Comparison of ENCODE assay signal across 9 cellular contexts in the genomic region with DNA sequence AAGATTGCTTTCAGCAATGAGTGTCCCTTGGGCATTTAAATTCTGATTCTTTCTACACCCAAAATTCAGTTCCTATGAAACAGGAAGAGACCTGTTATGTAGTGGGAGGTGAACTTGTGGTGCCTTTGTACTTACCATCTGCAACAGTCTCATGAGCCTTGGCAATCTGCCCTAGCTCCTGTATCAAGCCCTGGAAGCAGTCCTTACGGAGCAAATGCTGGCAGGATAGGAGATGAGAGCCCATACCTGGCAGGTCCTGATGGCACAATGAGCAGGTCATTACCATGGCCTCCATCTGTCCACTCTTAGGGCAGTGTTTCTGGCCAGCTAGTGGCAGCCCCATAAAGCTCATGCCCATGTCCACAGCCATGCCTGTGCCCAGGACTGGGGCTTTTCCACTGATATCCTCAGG. TPM values are rescaled to one million over a fixed set of nuclear protein-coding genes. Genes with fewer than 3 reads are reported as not detected.
DNase-seq lines count a peak whose midpoint lies in the region; ATAC-seq, FAIRE-seq and TF ChIP-seq lines count a peak whose summit lies in the region.
"Had no signal": no experiment of that assay in that cellular context is flagged by ENCODE, and none has a peak within 500 bp of the region (broad histone marks: within the 10 kb centered on the region; RNA-seq: fewer than 3 reads in every experiment).

No MANE protein-coding gene starts in this region.

- peak overlapping the region; percentile 45 for H3K4me2 ChIP-seq in A549

- H3K36me3 ChIP-seq in muscle layer of duodenum (ENCODE audit: control insufficient read depth in 1 of 2, insufficient read depth in 2 of 2, low read length in 2 of 2), result peaks cover 0 to 4% of the 10 kb centered on the region in 2 donors

- no peaks in the 10 kb centered on the region for H3K9me3 Mint-ChIP-seq in natural killer cell
- H3K9me3 Mint-ChIP-seq: memory B cell had no signal

- H3K4me1 Mint-ChIP-seq in natural killer cell, result no peaks in the 10 kb centered on the region
- H3K4me1 Mint-ChIP-seq: memory B cell had no signal

- H3K4me1 ChIP-seq in A549 (peaks cover 16% of the 10 kb centered on the region), muscle layer of duodenum (ENCODE audit: control insufficient read depth in 1 of 2, insufficient read depth in 2 of 2, low read length in 2 of 2) (peaks cover 7 to 9% of the 10 kb centered on the region in 2 donors)

- peaks cover 15% of the 10 kb centered on the region for H3K36me3 Mint-ChIP-seq in natural killer cell

- H3K4me3 ChIP-seq in A549 (no peak overlapping the region), coronary artery (no peak overlapping the region), muscle layer of duodenum (ENCODE audit: low read depth in 1 of 2, low read length in 2 of 2) (peak overlapping the region in 1 of 2 donors; percentile 2)

- FAIRE-seq in A549 (lab: Jason Lieb, UNC), result no peak
- FAIRE-seq in frontal cortex (lab: Jason Lieb, UNC), result no peak

- TF ChIP-seq RAD21 in A549 (conservative IDR thresholded peaks at IDR 0.05 in 1 of 2, IDR thresholded peaks at IDR 0.05 in 1 of 2), result no peak

- H3K27ac ChIP-seq in A549 (peak overlapping the region; percentile 54 to 74; a peak in 5 of 6 replicates), coronary artery (peak overlapping the region; percentile 43 to 83), muscle layer of duodenum (ENCODE audit: low read length) (peak overlapping the region; percentile 55)

- H3K9me3 ChIP-seq in A549, result no peaks in the 10 kb centered on the region
- H3K9me3 ChIP-seq in muscle layer of duodenum (ENCODE audit: control insufficient read depth in 1 of 2, low read length in 2 of 2), result no peaks in the 10 kb centered on the region

- TF ChIP-seq POLR2A in A549 (IDR thresholded peaks at IDR 0.05; ENCODE audit: low read length), result no peak

- no peak for TF ChIP-seq EP300 in A549 (IDR thresholded peaks at IDR 0.05)

- peak; percentile 63 to 69 for ATAC-seq in A549
- ATAC-seq in left colon, result no peak
- no peak for ATAC-seq in natural killer cell
- ATAC-seq in HG03457 (IDR thresholded peaks at IDR 0.05; ENCODE audit: unreplicated experiment), result no peak

- no peaks in the 10 kb centered on the region for H3K27me3 ChIP-seq in muscle layer of duodenum (ENCODE audit: low read depth, low read length)

- H3K27me3 Mint-ChIP-seq in natural killer cell (ENCODE audit: low read depth in 2 of 2), result no peaks in the 10 kb centered on the region
- H3K27me3 Mint-ChIP-seq: memory B cell had no signal

- no peak overlapping the region for H3K4me3 Mint-ChIP-seq in natural killer cell
- H3K4me3 Mint-ChIP-seq: memory B cell had no signal

- TF ChIP-seq CTCF in A549 (IDR thresholded peaks at IDR 0.05) (no peak), coronary artery (IDR thresholded peaks at IDR 0.05) (no peak), natural killer cell (IDR thresholded peaks at IDR 0.05) (no peak)

- POLR2A ChIA-PET in A549 (lab: Yijun Ruan, JAX), result interaction anchor here (1.2 to 1.5 kb wide), 2 partner anchors 11 to 17 kb away, joined by 4 to 15 read pairs; partner anchors contain the start of genes RPL27A and TRIM66

- CTCF ChIA-PET in A549 (lab: Yijun Ruan, JAX), result interaction anchor here (1.0 to 1.2 kb wide), 3 partner anchors 9 to 34 kb away, joined by 3 to 5 read pairs (median 3); no protein-coding TSS in a partner anchor

- 13% methylated on average over 1 of the region's 1 CpG for WGBS in A549 (ENCODE audit: missing lambda C conversion rate)

- intact Hi-C loops in left colon (cut with DNase I, micrococcal nuclease), result no loop called here
- intact Hi-C loops in natural killer cell (cut with micrococcal nuclease), result no loop called here

- DNase-seq in A549 (ENCODE audit: low read depth in 1 of 2, low spot score in 1 of 2) (no peak), NCI-H2081 (lab: John Stamatoyannopoulos, UW) (peak; percentile 71 to 89), coronary artery (ENCODE audit: low spot score) (no peak), left colon (no peak), frontal cortex (ENCODE audit: low spot score in 2 of 2) (no peak), natural killer cell (no peak)

- H3K27ac Mint-ChIP-seq in natural killer cell, result no peak overlapping the region
- H3K27ac Mint-ChIP-seq: memory B cell had no signal

TF ChIP-seq in A549, 52 proteins besides CTCF, POLR2A, EP300 and RAD21:
- TF ChIP-seq POLR2AphosphoS2 (conservative IDR thresholded peaks at IDR 0.05; ENCODE audit: low read length) (no peak), TFCP2L1 (CRISPR knock-in tag; IDR thresholded peaks at IDR 0.05) (no peak), CHD2 (IDR thresholded peaks at IDR 0.05; ENCODE audit: low read length, partially characterized antibody) (no peak)

RNA-seq across cellular contexts. Expression of gene TRIM66, which starts 10.8 kb away (rescaled TPM):
- polyA plus RNA-seq in A549 (2011; rRNA removed) (7.7 and 9.8 TPM in 2 replicates), A549 (2017; fragmentation: RNase III; extraction: RNeasy Plus Mini Kit Qiagen cat#74134 plus additional on column Dnase treatment) (2.5 to 3.3 TPM (median 3.0 TPM) in 3 replicates)
- 2.9 and 3.5 TPM in 2 replicates for polyA plus RNA-seq in A549 (2012; cell fraction: cytosol; rRNA removed)
- 16.9 and 21.1 TPM in 2 replicates for polyA plus RNA-seq in A549 (2012; cell fraction: nucleus; rRNA removed)
- polyA minus RNA-seq in A549 (2011; rRNA and poly(A)+ RNA removed), result 8.3 and 13.6 TPM in 2 replicates
- total RNA-seq in left colon (10 to 100 TPM in 1 of 2 donors, 1 to 10 TPM in 1; 9.9 to 12.5 TPM), frontal cortex (2.9 TPM), natural killer cell (10 to 100 TPM; 13.7 to 24.4 (median 14.3) TPM)

RNA-seq across cellular contexts. Expression of gene RPL27A, which starts 10.9 kb away (rescaled TPM):
- polyA plus RNA-seq in A549 (2011; rRNA removed) (798 and 804 TPM in 2 replicates), A549 (2017; fragmentation: RNase III; extraction: RNeasy Plus Mini Kit Qiagen cat#74134 plus additional on column Dnase treatment) (3,543 to 3,937 TPM (median 3,631 TPM) in 3 replicates)
- 609 and 694 TPM in 2 replicates for polyA plus RNA-seq in A549 (2012; cell fraction: cytosol; rRNA removed)
- 195 and 210 TPM in 2 replicates for polyA plus RNA-seq in A549 (2012; cell fraction: nucleus; rRNA removed)
- 298 and 338 TPM in 2 replicates for polyA minus RNA-seq in A549 (2011; rRNA and poly(A)+ RNA removed)
- total RNA-seq in left colon (100 to 1,000 TPM; 731 to 768 TPM), frontal cortex (667 TPM), natural killer cell (1,000 to 10,000 TPM in 1 of 3 donors, 100 to 1,000 TPM in 2; 672 to 1,208 (median 807) TPM)

Comparison
In these comparisons a context has a peak if more than half of its experiments do, and no peak if none do; other contexts are left out.
1. ATAC-seq: peak in A549 (2 of 2); none in left colon (single experiment), natural killer cell (0 of 3) and HG03457 (single experiment).
2. DNase-seq: peak in NCI-H2081 (2 of 2); none in A549 (0 of 2), coronary artery (single experiment), left colon (0 of 2), frontal cortex (0 of 2) and natural killer cell (single experiment).
3. Peak in every context shown above with its lines, with median percentiles within 50 percentile points of each other: H3K27ac ChIP-seq.